8 cellular contexts compared by ENCODE assay signal in genomic region chr1:15409400-15410222, GRCh38. TPM values are rescaled to one million over a fixed set of nuclear protein-coding genes. Genes with fewer than 3 reads are reported as not detected.
DNase-seq lines count a peak whose midpoint lies in the region; ATAC-seq and TF ChIP-seq lines count a peak whose summit lies in the region.

EFHD2 (plus strand) TSS chr1:15409888; CDS start chr1:15409972, 84 bp downstream.

- BruUV-seq in PC-3 (replicated peaks; lab: Mats Ljungman, UMichigan): no TSS peak

- no peaks in the 10 kb centered on the region for H3K9me2 ChIP-seq in PC-3 (replicated peaks; ENCODE audit: low read length)

- peaks cover 26% of the 10 kb centered on the region for H3K27me3 ChIP-seq in HUES48 (ENCODE audit: control insufficient read depth, insufficient read depth, low read length)
- no peaks in the 10 kb centered on the region for H3K27me3 ChIP-seq in PC-3 (ENCODE audit: low read length)
- no peaks in the 10 kb centered on the region for H3K27me3 ChIP-seq in esophagus (ENCODE audit: control insufficient read depth in 1 of 2, insufficient read depth in 2 of 2, low read length in 2 of 2)
- no peaks in the 10 kb centered on the region for H3K27me3 ChIP-seq in muscle layer of duodenum (ENCODE audit: low read depth, low read length)

- peaks cover 27% of the 10 kb centered on the region for H4K20me1 ChIP-seq in PC-3 (ENCODE audit: low read length)

- H3K9me3 ChIP-seq in HUES48 (ENCODE audit: control insufficient read depth, insufficient read depth, low read length): no peaks in the 10 kb centered on the region
- no peaks in the 10 kb centered on the region for H3K9me3 ChIP-seq in PC-3 (ENCODE audit: low read length)
- H3K9me3 ChIP-seq in esophagus (ENCODE audit: control insufficient read depth in 2 of 2, insufficient read depth in 1 of 2, low read depth in 1 of 2, low read length in 1 of 2): no peaks in the 10 kb centered on the region
- H3K9me3 ChIP-seq in muscle layer of duodenum (ENCODE audit: control insufficient read depth in 1 of 2, low read length in 2 of 2): no peaks in the 10 kb centered on the region

- peak within 1 kb of the TSS; percentile 76 for H3K4me3 ChIP-seq in HUES48 (ENCODE audit: low read depth, low read length)
- peak within 1 kb of the TSS; percentile 100 for H3K4me3 ChIP-seq in PC-3 (ENCODE audit: low read length)
- peak within 1 kb of the TSS; percentile 86 to 95 for H3K4me3 ChIP-seq in esophagus (ENCODE audit: low read depth in 1 of 2, low read length in 2 of 2)
- peak within 1 kb of the TSS; percentile 74 to 75 for H3K4me3 ChIP-seq in muscle layer of duodenum (ENCODE audit: low read depth in 1 of 2, low read length in 2 of 2)

- H3K9ac ChIP-seq in HUES48 (ENCODE audit: low read depth, low read length): no peak within 1 kb of the TSS; the same call in 1 of the 2 replicates
- peak within 1 kb of the TSS; percentile 95 for H3K9ac ChIP-seq in PC-3 (ENCODE audit: low read length)

- H3K79me2 ChIP-seq in PC-3 (ENCODE audit: low read length): peaks cover 48% of the 10 kb centered on the region

- peak within 1 kb of the TSS; percentile 99 for H3K4me2 ChIP-seq in PC-3 (ENCODE audit: low read length)

- no peak for TF ChIP-seq CTCF in GM20000 (IDR thresholded peaks at IDR 0.05; ENCODE audit: extremely low read depth, missing control alignments)
- TF ChIP-seq CTCF in PC-3 (conservative IDR thresholded peaks at IDR 0.05; ENCODE audit: low read depth, low read length): no peak

- H3K4me1 ChIP-seq in HUES48 (ENCODE audit: control insufficient read depth, insufficient read depth, low read length) (peaks cover 13% of the 10 kb centered on the region; the same call in 1 of the 2 replicates), PC-3 (ENCODE audit: insufficient read depth, low read length) (peaks cover 46% of the 10 kb centered on the region), esophagus (ENCODE audit: control insufficient read depth in 2 of 2, insufficient read depth in 2 of 2, low read length in 1 of 2) (peaks cover 7 to 25% of the 10 kb centered on the region in 2 donors), muscle layer of duodenum (ENCODE audit: control insufficient read depth in 1 of 2, insufficient read depth in 2 of 2, low read length in 2 of 2) (peaks cover 3 to 27% of the 10 kb centered on the region in 2 donors)

- no peaks in the 10 kb centered on the region for H3F3A ChIP-seq in PC-3 (ENCODE audit: low read length, unreplicated experiment)

- DNase-seq in CMK (ENCODE audit: low read depth): peak; percentile 63
- DNase-seq in GM20000 (ENCODE audit: low spot score): peak; percentile 97
- DNase-seq in PC-3: peak; percentile 80
- DNase-seq in activated T-cell treated with anti-CD3 and anti-CD28 coated beads, Interleukin-2, amount 50 U/mL, for 1 hour: peak; percentile 93
- peak; percentile 72 for DNase-seq in stimulated activated CD8-positive, alpha-beta memory T cell treated with anti-CD3 and anti-CD28 coated beads, Interleukin-7, amount 100 ng/mL, for 24 hours (ENCODE audit: low read depth)

- no peaks in the 10 kb centered on the region for H3K36me3 ChIP-seq in HUES48 (ENCODE audit: control insufficient read depth, insufficient read depth, low read length)
- H3K36me3 ChIP-seq in PC-3 (ENCODE audit: low read depth, low read length): peaks cover 7% of the 10 kb centered on the region
- H3K36me3 ChIP-seq in esophagus (ENCODE audit: control insufficient read depth in 2 of 2, insufficient read depth in 2 of 2, low read length in 1 of 2): peaks cover 0 to 8% of the 10 kb centered on the region in 2 donors
- H3K36me3 ChIP-seq in muscle layer of duodenum (ENCODE audit: control insufficient read depth in 1 of 2, insufficient read depth in 2 of 2, low read length in 2 of 2): no peaks in the 10 kb centered on the region

- CTCF ChIA-PET in PC-3 (lab: Charles Lee): no interaction called here

- peak within 1 kb of the TSS; percentile 70 for H2AFZ ChIP-seq in PC-3 (ENCODE audit: low read length)

- H3K27ac ChIP-seq in HUES48 (ENCODE audit: low read depth, low read length) (no peak within 1 kb of the TSS), PC-3 (ENCODE audit: low read length) (peak within 1 kb of the TSS; percentile 50), esophagus (ENCODE audit: low read depth in 2 of 2, low read length in 1 of 2) (peak within 1 kb of the TSS; percentile 66 to 70), muscle layer of duodenum (ENCODE audit: low read length) (peak within 1 kb of the TSS; percentile 74)

- WGBS in esophagus, 2 donors: 0 to 1% methylated on average over 74 to 99 of the region's 99 CpGs

- POLR2A ChIA-PET in PC-3 (lab: Charles Lee; ENCODE audit: unreplicated experiment): no interaction called here

- intact Hi-C loops in PC-3 (cut with micrococcal nuclease): loop anchor here (1.0 kb wide), 2 partner anchors 8 to 24 kb away; no protein-coding TSS in a partner anchor

- ATAC-seq in PC-3: peak; percentile 84

RNA-seq across cellular contexts. Expression of gene EFHD2, which starts in this region (rescaled TPM):
- 192 and 271 TPM in 2 replicates for total RNA-seq in PC-3 (2014; rRNA removed)
- polyA plus RNA-seq in esophagus: 10 to 100 TPM; 32.5 to 38.0 TPM
